ENCODE assay signal across 22 cellular contexts in the genomic region with DNA sequence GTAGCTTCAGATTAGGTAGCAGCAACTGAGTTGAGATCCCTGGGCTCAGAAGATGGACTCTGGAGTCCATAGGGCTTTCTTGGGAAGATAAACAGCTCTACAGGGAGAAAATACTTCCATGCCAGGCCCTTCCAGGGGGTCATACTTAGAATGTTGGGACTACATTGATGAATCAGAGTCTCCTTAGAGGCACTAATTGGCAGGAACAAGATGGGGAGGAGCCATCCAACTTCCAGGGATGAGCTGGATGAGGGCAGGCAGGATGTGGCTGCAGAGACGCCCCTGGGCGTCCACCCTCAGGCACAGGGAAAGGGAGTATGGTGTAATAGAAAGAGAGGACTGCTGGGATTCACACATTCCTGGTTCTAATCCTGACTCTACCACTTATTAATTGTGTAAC.
DNase-seq lines count a peak whose midpoint lies in the region; ATAC-seq, FAIRE-seq and TF ChIP-seq lines count a peak whose summit lies in the region.
"Had no signal": no experiment of that assay in that cellular context is flagged by ENCODE, and none has a peak within 500 bp of the region (broad histone marks: within the 10 kb centered on the region; RNA-seq: fewer than 3 reads in every experiment).

No MANE protein-coding gene starts in this region.

- no peak overlapping the region for H3K23ac ChIP-seq in mesenchymal stem cell (ENCODE audit: low read length in 2 of 2)

- H3K27me3 Mint-ChIP-seq in activated CD4-positive, alpha-beta memory T cell treated with anti-CD3 and anti-CD28 coated beads for 36 hours, result peaks cover 27% of the 10 kb centered on the region
- peaks cover 9% of the 10 kb centered on the region for H3K27me3 Mint-ChIP-seq in activated T-cell treated with anti-CD3 and anti-CD28 coated beads, Interleukin-2, amount 50 U/mL, for 4 hours (ENCODE audit: low read depth)

- H3K4me3 Mint-ChIP-seq in activated CD4-positive, alpha-beta memory T cell treated with anti-CD3 and anti-CD28 coated beads for 36 hours, result no peak overlapping the region
- H3K4me3 Mint-ChIP-seq in activated T-cell treated with anti-CD3 and anti-CD28 coated beads, Interleukin-2, amount 50 U/mL, for 4 hours, result no peak overlapping the region
- H3K4me3 Mint-ChIP-seq: natural killer cell treated with Interleukin-12 subunit alpha and Interleukin-12 subunit beta and Interleukin-15 and Interleukin-18, amount 100 ng/mL, for 72 hours had no signal

- H2AFZ ChIP-seq in mesenchymal stem cell (ENCODE audit: low read depth, low read length), result no peak overlapping the region

- no peak overlapping the region for H2BK120ac ChIP-seq in mesenchymal stem cell (ENCODE audit: low read depth, low read length)

- FAIRE-seq in bronchial epithelial cell (lab: Jason Lieb, UNC), result no peak

- H3K36me3 ChIP-seq in bronchial epithelial cell (ENCODE audit: control insufficient read depth, insufficient read depth, low read length) (no peaks in the 10 kb centered on the region), mesenchymal stem cell (ENCODE audit: control insufficient read depth in 1 of 2, insufficient read depth in 2 of 2, low read depth in 1 of 2, low read length in 2 of 2) (no peaks in the 10 kb centered on the region)
- H3K36me3 ChIP-seq: HAP-1, WERI-Rb-1 had no signal

- H3K9ac ChIP-seq in mesenchymal stem cell (ENCODE audit: low read length), result peak overlapping the region; percentile 50

- peak overlapping the region; percentile 95 for H4K91ac ChIP-seq in mesenchymal stem cell (ENCODE audit: low read length)

- peak overlapping the region; percentile 67 for H2BK15ac ChIP-seq in mesenchymal stem cell (ENCODE audit: low read depth, poor library complexity, severe bottlenecking)

- H4K8ac ChIP-seq in mesenchymal stem cell (ENCODE audit: low read length), result peak overlapping the region; percentile 95

- peaks cover 6% of the 10 kb centered on the region for H3K9me3 ChIP-seq in mesenchymal stem cell (ENCODE audit: control insufficient read depth, low read length)
- H3K9me3 ChIP-seq: body of pancreas, esophagus squamous epithelium, HAP-1 had no signal

- TF ChIP-seq CTCF in bronchial epithelial cell (IDR thresholded peaks at IDR 0.05; ENCODE audit: insufficient read depth, low read length, severe bottlenecking), result no peak

- CTCF ChIA-PET in activated CD4-positive, alpha-beta memory T cell treated with anti-CD3 and anti-CD28 coated beads for 36 hours (lab: Charles Lee), result no interaction called here

- peaks cover 9% of the 10 kb centered on the region for H3K79me1 ChIP-seq in mesenchymal stem cell (replicated peaks; ENCODE audit: low read length, poor library complexity, severe bottlenecking)

- no peaks in the 10 kb centered on the region for H3K36me3 Mint-ChIP-seq in activated CD4-positive, alpha-beta memory T cell treated with anti-CD3 and anti-CD28 coated beads for 36 hours
- H3K36me3 Mint-ChIP-seq in activated T-cell treated with anti-CD3 and anti-CD28 coated beads, Interleukin-2, amount 50 U/mL, for 4 hours (ENCODE audit: insufficient read depth), result no peaks in the 10 kb centered on the region
- H3K36me3 Mint-ChIP-seq: natural killer cell treated with Interleukin-12 subunit alpha and Interleukin-12 subunit beta and Interleukin-15 and Interleukin-18, amount 100 ng/mL, for 72 hours had no signal

- no peak for ATAC-seq in activated T-cell treated with anti-CD3 and anti-CD28 coated beads, Interleukin-2, amount 50 U/mL, for 4 hours
- ATAC-seq in HG02938 (IDR thresholded peaks at IDR 0.05; ENCODE audit: unreplicated experiment), result no peak
- ATAC-seq: body of pancreas; natural killer cell treated with Interleukin-12 subunit alpha and Interleukin-12 subunit beta and Interleukin-15 and Interleukin-18, amount 100 ng/mL, for 72 hours had no signal

- WGBS in mesenchymal stem cell, result no CpG with 5 or more reads among the region's 2 CpGs

- peaks cover 5% of the 10 kb centered on the region for H3K4me1 ChIP-seq in mesenchymal stem cell (ENCODE audit: control insufficient read depth, insufficient read depth, low read depth, low read length)
- H3K4me1 ChIP-seq: body of pancreas, HAP-1 had no signal

- peaks cover 3% of the 10 kb centered on the region for H3K4me1 Mint-ChIP-seq in activated CD4-positive, alpha-beta memory T cell treated with anti-CD3 and anti-CD28 coated beads for 36 hours (ENCODE audit: low read depth)
- H3K4me1 Mint-ChIP-seq in activated T-cell treated with anti-CD3 and anti-CD28 coated beads, Interleukin-2, amount 50 U/mL, for 4 hours (ENCODE audit: low read depth), result no peaks in the 10 kb centered on the region

- H3K14ac ChIP-seq in mesenchymal stem cell (ENCODE audit: low read length in 2 of 2), result no peak overlapping the region

- no peak overlapping the region for H3K4me3 ChIP-seq in bronchial epithelial cell (ENCODE audit: low read depth, low read length)
- no peak overlapping the region for H3K4me3 ChIP-seq in mesenchymal stem cell (ENCODE audit: insufficient read depth in 1 of 2, low read depth in 1 of 2, low read length in 2 of 2)
- H3K4me3 ChIP-seq: body of pancreas, esophagus squamous epithelium, HAP-1, lung had no signal

- intact Hi-C loops in activated CD4-positive, alpha-beta memory T cell treated with anti-CD3 and anti-CD28 coated beads for 36 hours (cut with micrococcal nuclease), result no loop called here

- POLR2A ChIA-PET in activated CD4-positive, alpha-beta memory T cell treated with anti-CD3 and anti-CD28 coated beads for 36 hours (lab: Charles Lee), result no interaction called here

- no peak overlapping the region for H2BK5ac ChIP-seq in mesenchymal stem cell (ENCODE audit: low read depth, low read length, poor library complexity, severe bottlenecking)

- H3K4ac ChIP-seq in mesenchymal stem cell (ENCODE audit: low read depth in 1 of 2, low read length in 2 of 2), result peak overlapping the region in 1 of 2 experiments; percentile 96

- H2BK12ac ChIP-seq in mesenchymal stem cell (ENCODE audit: low read length in 2 of 2), result peak overlapping the region in 1 of 2 experiments; percentile 81

- no peaks in the 10 kb centered on the region for H3K27me3 ChIP-seq in bronchial epithelial cell (ENCODE audit: control insufficient read depth, insufficient read depth, low read length)
- no peaks in the 10 kb centered on the region for H3K27me3 ChIP-seq in mesenchymal stem cell (ENCODE audit: control insufficient read depth in 1 of 2, insufficient read depth in 1 of 2, low read length in 2 of 2)
- H3K27me3 ChIP-seq: body of pancreas, esophagus squamous epithelium had no signal

- H3K27ac ChIP-seq in mesenchymal stem cell (ENCODE audit: low read length, poor library complexity, severe bottlenecking), result no peak overlapping the region
- H3K27ac ChIP-seq: body of pancreas, WERI-Rb-1 had no signal

- peak overlapping the region; percentile 69 for H2AK5ac ChIP-seq in mesenchymal stem cell (ENCODE audit: low read length, severe bottlenecking)

- no peak overlapping the region for H3K4me2 ChIP-seq in mesenchymal stem cell (ENCODE audit: low read length, poor library complexity, severe bottlenecking)

- H3K27ac Mint-ChIP-seq in activated CD4-positive, alpha-beta memory T cell treated with anti-CD3 and anti-CD28 coated beads for 36 hours, result no peak overlapping the region
- H3K27ac Mint-ChIP-seq: natural killer cell treated with Interleukin-12 subunit alpha and Interleukin-12 subunit beta and Interleukin-15 and Interleukin-18, amount 100 ng/mL, for 72 hours had no signal

- DNase-seq in AG08395 (ENCODE audit: low spot score), result peak; percentile 74
- DNase-seq in HT1080 (ENCODE audit: low read depth), result peak; percentile 94
- DNase-seq in bronchial epithelial cell (ENCODE audit: low read depth), result peak; percentile 32
- peak; percentile 82 for DNase-seq in mesenchymal stem cell
- DNase-seq in activated CD4-positive, alpha-beta memory T cell treated with anti-CD3 and anti-CD28 coated beads for 36 hours, result no peak
- no peak for DNase-seq in activated T-cell treated with anti-CD3 and anti-CD28 coated beads, Interleukin-2, amount 50 U/mL, for 4 hours
- DNase-seq in NCI-H1105 (lab: John Stamatoyannopoulos, UW), result no peak
- DNase-seq: activated CD8-positive, alpha-beta memory T cell treated with anti-CD3 and anti-CD28 coated beads for 24 hours; activated effector memory CD4-positive, alpha-beta T cell treated with Interleukin-2 at 50 U/mL for 16 hours; body of pancreas; COR-L47; esophagus squamous epithelium; GF-D8; NCI-H2107; NCI-H748 treated with DMSO at 0.1 percent for 48 hours; retina; stimulated activated CD4-positive, alpha-beta T cell treated with anti-CD3 and anti-CD28 coated beads, Interleukin-2, amount 100 ng/mL, for 48 hours; WERI-Rb-1 had no signal

- peak overlapping the region; percentile 72 to 91 for H3K18ac ChIP-seq in mesenchymal stem cell (ENCODE audit: low read depth in 1 of 2, low read length in 2 of 2)

- peaks cover 4% of the 10 kb centered on the region for H3K9me3 Mint-ChIP-seq in activated CD4-positive, alpha-beta memory T cell treated with anti-CD3 and anti-CD28 coated beads for 36 hours
- H3K9me3 Mint-ChIP-seq in activated T-cell treated with anti-CD3 and anti-CD28 coated beads, Interleukin-2, amount 50 U/mL, for 4 hours, result no peaks in the 10 kb centered on the region

Comparison
In these comparisons a context has a peak if more than half of its experiments do, and no peak if none do; other contexts are left out.
1. DNase-seq: peak in AG08395 (single experiment), HT1080 (single experiment), bronchial epithelial cell (single experiment) and mesenchymal stem cell (single experiment); none in activated CD4-positive, alpha-beta memory T cell treated with anti-CD3 and anti-CD28 coated beads for 36 hours (single experiment), activated T-cell treated with anti-CD3 and anti-CD28 coated beads, Interleukin-2, amount 50 U/mL, for 4 hours (single experiment) and NCI-H1105 (single experiment).